ENCODE assay signal across 8 cellular contexts in the genomic region with DNA sequence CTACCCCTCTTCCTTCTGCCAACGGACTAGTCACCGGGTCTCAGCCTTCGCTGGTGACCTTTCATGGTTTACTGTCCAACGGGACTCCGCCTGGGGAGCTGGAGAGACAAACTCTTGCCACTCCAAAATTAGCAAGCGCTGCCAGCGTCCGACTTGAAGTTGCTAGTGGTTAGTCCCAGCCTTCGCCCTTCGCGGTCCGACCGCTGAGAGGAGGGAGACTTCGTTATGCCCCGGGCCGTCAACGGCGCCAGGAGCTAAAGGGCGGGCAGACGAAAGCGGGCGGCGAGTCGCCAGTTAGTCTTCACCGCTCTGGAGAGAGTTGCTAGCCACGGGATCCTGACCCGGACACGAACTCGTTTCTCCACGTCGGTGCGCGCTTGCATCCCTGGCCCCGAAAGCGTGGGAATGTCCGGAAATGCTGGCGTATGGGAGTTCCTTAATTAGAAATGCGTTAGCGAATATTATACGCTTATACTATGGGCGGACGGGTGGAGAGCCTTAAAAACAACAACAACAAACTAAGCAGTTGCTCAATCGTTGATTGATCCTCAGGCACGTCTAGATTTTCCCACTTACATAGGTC. TPM values are rescaled to one million over a fixed set of nuclear protein-coding genes. Genes with fewer than 3 reads are reported as not detected.
DNase-seq lines count a peak whose midpoint lies in the region; ATAC-seq and TF ChIP-seq lines count a peak whose summit lies in the region.

No MANE protein-coding gene starts in this region.

- H3K9me3 Mint-ChIP-seq in naive thymus-derived CD8-positive, alpha-beta T cell: no peaks in the 10 kb centered on the region

- H3K36me3 Mint-ChIP-seq in naive thymus-derived CD8-positive, alpha-beta T cell: peaks cover 0 to 21% (median 11%) of the 10 kb centered on the region in 3 donors

- TF ChIP-seq CTCF in GM10248 (IDR thresholded peaks at IDR 0.05; ENCODE audit: control extremely low read depth, extremely low read depth, low read depth, missing control alignments) (no peak), fibroblast of lung (conservative IDR thresholded peaks at IDR 0.05 in 1 of 2, IDR thresholded peaks at IDR 0.05 in 1 of 2; ENCODE audit: low read depth in 1 of 2, low read length in 2 of 2) (no peak), tibial nerve (IDR thresholded peaks at IDR 0.05) (no peak)

- H3K79me2 ChIP-seq in fibroblast of lung (ENCODE audit: control insufficient read depth, insufficient read depth, low read length): peaks cover 83% of the 10 kb centered on the region

- H3K27me3 ChIP-seq in fibroblast of lung (ENCODE audit: control insufficient read depth, insufficient read depth, low read length): no peaks in the 10 kb centered on the region
- peaks cover 0 to 4% of the 10 kb centered on the region in 2 donors for H3K27me3 ChIP-seq in tibial nerve

- H3K4me3 ChIP-seq in fibroblast of lung (replicated peaks in 1 of 4; ENCODE audit: control extremely low read depth in 1 of 4, insufficient read depth in 1 of 4, low read depth in 3 of 4, low read length in 4 of 4) (peak overlapping the region; percentile 78 to 99 (median 90)), tibial nerve (peak overlapping the region; percentile 61 to 75 (median 72))

- CTCF ChIA-PET in GM10248 (lab: Yijun Ruan, JAX): interaction anchor here (1.0 kb wide), 2 partner anchors 10 to 13 kb away, joined by 3 to 6 read pairs; no protein-coding TSS in a partner anchor

- H3K4me2 ChIP-seq in fibroblast of lung (ENCODE audit: extremely low read depth, insufficient read depth, low read length): peak overlapping the region; percentile 87

- H3K4me1 ChIP-seq in fibroblast of lung (ENCODE audit: control insufficient read depth, extremely low read depth, insufficient read depth, low read length) (peaks cover 5% of the 10 kb centered on the region), tibial nerve (peaks cover 0 to 34% (median 22%) of the 10 kb centered on the region in 4 donors)

- no peaks in the 10 kb centered on the region for H3K9me3 ChIP-seq in fibroblast of lung (ENCODE audit: control insufficient read depth, insufficient read depth, low read depth, low read length)
- no peaks in the 10 kb centered on the region for H3K9me3 ChIP-seq in tibial nerve

- H2AFZ ChIP-seq in fibroblast of lung (ENCODE audit: low read length): peak overlapping the region; percentile 50

- no peak for TF ChIP-seq EP300 in tibial nerve (IDR thresholded peaks at IDR 0.05)

- DNase-seq in GM10248 (ENCODE audit: extremely low spot score): peak; percentile 23
- peak; percentile 27 for DNase-seq in H4 (ENCODE audit: low spot score)
- DNase-seq in NCI-H1105 treated with DMSO at 0.1 percent for 48 hours (lab: John Stamatoyannopoulos, UW): peak; percentile 72
- DNase-seq in activated T-cell treated with anti-CD3 and anti-CD28 coated beads for 4 hours: peak; percentile 7
- DNase-seq in fibroblast of lung (ENCODE audit: low read depth in 2 of 2): peak; percentile 59 to 68
- peak in 5 of 10 donors; percentile 1 to 70 (median 14) for DNase-seq in naive thymus-derived CD8-positive, alpha-beta T cell
- DNase-seq in tibial nerve (ENCODE audit: low spot score in 2 of 2): no peak

- H3K9ac ChIP-seq in fibroblast of lung (ENCODE audit: insufficient read depth, low read length): peak overlapping the region; percentile 77

- WGBS in tibial nerve, 2 donors: 0 to 1% methylated on average over 17 to 31 of the region's 44 CpGs

- ATAC-seq in naive thymus-derived CD8-positive, alpha-beta T cell: peak in 1 of 2 donors; percentile 18
- ATAC-seq in GM21526 (IDR thresholded peaks at IDR 0.05; ENCODE audit: low FRiP score, unreplicated experiment): no peak

- H4K20me1 ChIP-seq in fibroblast of lung (ENCODE audit: control insufficient read depth, extremely low read depth, insufficient read depth, low read length): no peaks in the 10 kb centered on the region

- H3K27ac Mint-ChIP-seq in naive thymus-derived CD8-positive, alpha-beta T cell: peak overlapping the region; percentile 96 to 100 (median 99)

- H3K27ac ChIP-seq in fibroblast of lung (ENCODE audit: insufficient read depth, low read length): peak overlapping the region; percentile 94
- H3K27ac ChIP-seq in tibial nerve: peak overlapping the region; percentile 81 to 93 (median 90)

- peaks cover 23 to 61% (median 51%) of the 10 kb centered on the region in 4 donors for H3K4me1 Mint-ChIP-seq in naive thymus-derived CD8-positive, alpha-beta T cell

- peak overlapping the region; percentile 94 to 99 (median 97) for H3K4me3 Mint-ChIP-seq in naive thymus-derived CD8-positive, alpha-beta T cell

- no peaks in the 10 kb centered on the region for H3K36me3 ChIP-seq in fibroblast of lung (ENCODE audit: control insufficient read depth, insufficient read depth, low read length)
- no peaks in the 10 kb centered on the region for H3K36me3 ChIP-seq in tibial nerve

- peaks cover 7 to 19% (median 15%) of the 10 kb centered on the region in 5 donors for H3K27me3 Mint-ChIP-seq in naive thymus-derived CD8-positive, alpha-beta T cell

- TF ChIP-seq POLR2A in tibial nerve (IDR thresholded peaks at IDR 0.05): no peak

- POLR2A ChIA-PET in GM10248 (lab: Yijun Ruan, JAX): no interaction called here
- POLR2A ChIA-PET in naive thymus-derived CD8-positive, alpha-beta T cell (lab: Charles Lee): interaction anchor here (0.9 to 1.6 kb wide), 2 partner anchors 8 to 31 kb away, joined by 3 to 4 read pairs; no protein-coding TSS in a partner anchor

RNA-seq across cellular contexts. Expression of a gene that starts 0.7 kb away (rescaled TPM):
- total RNA-seq in H4 (2014; rRNA removed; shearing (Covaris generic)): 69.3 and 115 TPM in 2 replicates
- total RNA-seq in fibroblast of lung: 38.0 and 48.4 TPM in 2 replicates
- 34.7 and 83.5 TPM in 2 replicates for polyA plus RNA-seq in fibroblast of lung
- 29.9 and 66.1 TPM in 2 replicates for polyA plus RNA-seq in fibroblast of lung (2012)
- polyA minus RNA-seq in fibroblast of lung (ENCODE audit: low replicate concordance): 4.5 and 14.4 TPM in 2 replicates
- 10 to 100 TPM; 39.4 to 43.2 TPM for total RNA-seq in naive thymus-derived CD8-positive, alpha-beta T cell
- 10 to 100 TPM; 19.2 to 32.9 (median 29.0) TPM for polyA plus RNA-seq in naive thymus-derived CD8-positive, alpha-beta T cell
- total RNA-seq in tibial nerve: 10 to 100 TPM; 11.7 to 27.1 (median 21.1) TPM

RNA-seq across cellular contexts. Expression of a gene that starts 1.1 kb away (rescaled TPM):
- 41.0 and 42.6 TPM in 2 replicates for total RNA-seq in H4 (2014; rRNA removed; shearing (Covaris generic))
- 75.0 and 76.5 TPM in 2 replicates for total RNA-seq in fibroblast of lung
- polyA plus RNA-seq in fibroblast of lung: 29.7 and 38.4 TPM in 2 replicates
- 20.5 and 24.3 TPM in 2 replicates for polyA plus RNA-seq in fibroblast of lung (2012)
- 1.4 and 7.3 TPM in 2 replicates for polyA minus RNA-seq in fibroblast of lung (ENCODE audit: low replicate concordance)
- 10 to 100 TPM; 30.4 to 34.9 TPM for total RNA-seq in naive thymus-derived CD8-positive, alpha-beta T cell
- 1 to 10 TPM; 4.8 to 8.4 (median 6.0) TPM for polyA plus RNA-seq in naive thymus-derived CD8-positive, alpha-beta T cell
- total RNA-seq in tibial nerve: 10 to 100 TPM; 19.5 to 57.5 (median 31.6) TPM

RNA-seq across cellular contexts. Expression of a gene that starts 49.4 kb away (rescaled TPM):
- 0.04 TPM in 1 of 2 replicates, not detected in the other for total RNA-seq in H4 (2014; rRNA removed; shearing (Covaris generic))
- total RNA-seq in fibroblast of lung: 15.2 and 31.2 TPM in 2 replicates
- 13.6 and 20.0 TPM in 2 replicates for polyA plus RNA-seq in fibroblast of lung
- polyA plus RNA-seq in fibroblast of lung (2012): 11.2 and 16.2 TPM in 2 replicates
- polyA minus RNA-seq in fibroblast of lung (ENCODE audit: low replicate concordance): 10.6 and 10.9 TPM in 2 replicates
- 10 to 100 TPM; 14.0 to 14.2 TPM for total RNA-seq in naive thymus-derived CD8-positive, alpha-beta T cell
- 10 to 100 TPM; 12.4 to 17.4 (median 14.7) TPM for polyA plus RNA-seq in naive thymus-derived CD8-positive, alpha-beta T cell
- 1 to 10 TPM in 2 of 4 donors, under 1 TPM in 1, not detected in 1; 0.42 to 2.0 (median 1.6) TPM for total RNA-seq in tibial nerve

Comparison
In these comparisons a context has a peak if more than half of its experiments do, and no peak if none do; other contexts are left out.
1. DNase-seq: peak in GM10248 (single experiment), H4 (single experiment), NCI-H1105 treated with DMSO at 0.1 percent for 48 hours (single experiment), activated T-cell treated with anti-CD3 and anti-CD28 coated beads for 4 hours (single experiment) and fibroblast of lung (2 of 2); none in tibial nerve (0 of 2).